ENCODE assay signal across 14 cellular contexts in the genomic region with DNA sequence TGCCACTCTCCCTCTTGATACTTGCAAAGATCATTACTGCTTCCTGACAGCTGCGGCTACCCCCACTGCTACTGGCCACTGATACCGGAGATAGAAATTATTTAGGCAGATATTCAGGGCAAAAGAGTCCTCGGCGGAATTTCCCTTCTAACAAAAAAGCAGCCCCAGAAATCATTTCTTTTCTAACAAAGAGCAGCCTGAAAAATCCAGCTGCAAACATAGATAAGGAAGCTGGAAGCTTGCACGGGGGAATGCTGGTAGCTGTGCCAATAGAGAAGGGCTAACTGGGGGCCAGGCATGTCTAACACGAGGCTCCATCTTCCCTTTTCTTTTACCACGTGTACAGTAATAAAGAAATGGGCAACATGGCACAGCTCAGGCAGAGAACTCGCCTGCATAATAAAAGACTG. TPM values are rescaled to one million over a fixed set of nuclear protein-coding genes. Genes with fewer than 3 reads are reported as not detected.
DNase-seq lines count a peak whose midpoint lies in the region; TF ChIP-seq lines count a peak whose summit lies in the region.
"Had no signal": no experiment of that assay in that cellular context is flagged by ENCODE, and none has a peak within 500 bp of the region (broad histone marks: within the 10 kb centered on the region; RNA-seq: fewer than 3 reads in every experiment).

No MANE protein-coding gene starts in this region.

- peak; percentile 2 for DNase-seq in CD1c-positive myeloid dendritic cell (ENCODE audit: extremely low spot score)
- peak; percentile 82 for DNase-seq in OCI-M1 (lab: John Stamatoyannopoulos, UW)
- DNase-seq in endothelial cell (ENCODE audit: low spot score) = no peak
- no peak for DNase-seq in neural crest cell (ENCODE audit: low read depth, low spot score)
- DNase-seq in NCI-H226 = no peak
- DNase-seq in kidney glomerular epithelial cell (lab: John Stamatoyannopoulos, UW) = no peak
- no peak for DNase-seq in NCI-H1417 (lab: John Stamatoyannopoulos, UW)
- DNase-seq in central memory CD4-positive, alpha-beta T cell = no peak
- DNase-seq: activated naive CD8-positive, alpha-beta T cell treated with anti-CD3 and anti-CD28 coated beads, Interleukin-2, amount 10 ng/mL, durations not matched to agents 7 days and 5 days; effector CD4-positive, alpha-beta T cell; GOT3; NCI-H2081 had no signal

- H3K36me3 Mint-ChIP-seq in endothelial cell (ENCODE audit: low read depth, unreplicated experiment) (peaks cover 10% of the 10 kb centered on the region), neural crest cell (ENCODE audit: low read depth) (peaks cover 10% of the 10 kb centered on the region)

- peak overlapping the region; percentile 50 for H3K27ac Mint-ChIP-seq in endothelial cell (ENCODE audit: unreplicated experiment)
- no peak overlapping the region for H3K27ac Mint-ChIP-seq in neural crest cell (ENCODE audit: unreplicated experiment)
- H3K27ac Mint-ChIP-seq: activated naive CD8-positive, alpha-beta T cell treated with anti-CD3 and anti-CD28 coated beads, Interleukin-2, amount 10 ng/mL, durations not matched to agents 7 days and 5 days had no signal

- H3K4me1 Mint-ChIP-seq in endothelial cell (ENCODE audit: unreplicated experiment) = peaks cover 32% of the 10 kb centered on the region
- peaks cover 46% of the 10 kb centered on the region for H3K4me1 Mint-ChIP-seq in neural crest cell

- H3K27me3 Mint-ChIP-seq in endothelial cell (ENCODE audit: unreplicated experiment) (no peaks in the 10 kb centered on the region), neural crest cell (ENCODE audit: low read depth) (no peaks in the 10 kb centered on the region)
- H3K27me3 Mint-ChIP-seq: activated naive CD8-positive, alpha-beta T cell treated with anti-CD3 and anti-CD28 coated beads, Interleukin-2, amount 10 ng/mL, durations not matched to agents 7 days and 5 days had no signal

- H3K9me3 Mint-ChIP-seq in endothelial cell (ENCODE audit: unreplicated experiment) = no peaks in the 10 kb centered on the region
- no peaks in the 10 kb centered on the region for H3K9me3 Mint-ChIP-seq in neural crest cell
- H3K9me3 Mint-ChIP-seq: activated naive CD8-positive, alpha-beta T cell treated with anti-CD3 and anti-CD28 coated beads, Interleukin-2, amount 10 ng/mL, durations not matched to agents 7 days and 5 days had no signal

- TF ChIP-seq CTCF in endothelial cell (IDR thresholded peaks at IDR 0.05; ENCODE audit: unreplicated experiment) (no peak), neural crest cell (conservative IDR thresholded peaks at IDR 0.05) (no peak)

- H3K4me3 Mint-ChIP-seq in endothelial cell (ENCODE audit: unreplicated experiment) = peak overlapping the region; percentile 11
- H3K4me3 Mint-ChIP-seq in neural crest cell = peak overlapping the region; percentile 73
- H3K4me3 Mint-ChIP-seq: activated naive CD8-positive, alpha-beta T cell treated with anti-CD3 and anti-CD28 coated beads, Interleukin-2, amount 10 ng/mL, durations not matched to agents 7 days and 5 days had no signal

RNA-seq across cellular contexts. Expression of a gene that starts 6.2 kb away (rescaled TPM):
- total RNA-seq in endothelial cell (ENCODE audit: unreplicated experiment) (10.2 TPM), neural crest cell (19.5 and 19.8 TPM in 2 replicates)

RNA-seq across cellular contexts. Expression of a gene that starts 26.4 kb away (rescaled TPM):
- total RNA-seq in endothelial cell (ENCODE audit: unreplicated experiment) (19.4 TPM), neural crest cell (11.3 and 12.7 TPM in 2 replicates)
- total RNA-seq: activated naive CD8-positive, alpha-beta T cell treated with anti-CD3 and anti-CD28 coated beads, Interleukin-2, amount 10 ng/mL, durations not matched to agents 7 days and 5 days; OCI-LY7; T-helper 1 cell treated with Interleukin-12 subunit alpha and Interleukin-12 subunit beta and Interleukin-4 antibody, amounts not matched to agents 30 ng/mL and 1 ng/mL, for 36 hours had no signal

RNA-seq across cellular contexts. Expression of a gene that starts 31.8 kb away (rescaled TPM):
- total RNA-seq in endothelial cell (ENCODE audit: unreplicated experiment) (0.90 TPM), neural crest cell (6.1 and 6.7 TPM in 2 replicates)
- total RNA-seq: OCI-LY7 had no signal

Comparison
In these comparisons a context has a peak if more than half of its experiments do, and no peak if none do; other contexts are left out.
1. DNase-seq: peak in CD1c-positive myeloid dendritic cell (single experiment) and OCI-M1 (single experiment); none in endothelial cell (single experiment), neural crest cell (single experiment), NCI-H226 (single experiment), kidney glomerular epithelial cell (single experiment), NCI-H1417 (0 of 3) and central memory CD4-positive, alpha-beta T cell (single experiment).